30 cellular contexts compared by ENCODE assay signal in genomic region chrX:50161143-50161542, GRCh38. TPM values are rescaled to one million over a fixed set of nuclear protein-coding genes. Genes with fewer than 3 reads are reported as not detected.
DNase-seq lines count a peak whose midpoint lies in the region; ATAC-seq and TF ChIP-seq lines count a peak whose summit lies in the region.
"Had no signal": no experiment of that assay in that cellular context is flagged by ENCODE, and none has a peak within 500 bp of the region (broad histone marks: within the 10 kb centered on the region; RNA-seq: fewer than 3 reads in every experiment).

No MANE protein-coding gene starts in this region.

- H3K36me3 Mint-ChIP-seq in activated T-cell treated with anti-CD3 and anti-CD28 coated beads, Interleukin-2, amount 50 U/mL, for 72 hours (ENCODE audit: insufficient read depth in 2 of 2) = no peaks in the 10 kb centered on the region
- H3K36me3 Mint-ChIP-seq in stimulated activated effector memory CD8-positive, alpha-beta T cell treated with anti-CD3 and anti-CD28 coated beads, Interleukin-12 subunit alpha, Interleukin-12 subunit beta, amount 100 ng/mL, for 72 hours = no peaks in the 10 kb centered on the region
- H3K36me3 Mint-ChIP-seq: activated naive CD4-positive, alpha-beta T cell treated with anti-CD3 and anti-CD28 coated beads, Interleukin-2, amount 50 U/mL, for 24 hours; mesothelial cell of epicardium; naive thymus-derived CD8-positive, alpha-beta T cell had no signal

- H3K4me1 Mint-ChIP-seq in activated T-cell treated with anti-CD3 and anti-CD28 coated beads, Interleukin-2, amount 50 U/mL, for 72 hours (ENCODE audit: low read depth) = no peaks in the 10 kb centered on the region
- no peaks in the 10 kb centered on the region for H3K4me1 Mint-ChIP-seq in stimulated activated effector memory CD8-positive, alpha-beta T cell treated with anti-CD3 and anti-CD28 coated beads, Interleukin-12 subunit alpha, Interleukin-12 subunit beta, amount 100 ng/mL, for 72 hours
- H3K4me1 Mint-ChIP-seq: activated CD4-positive, alpha-beta T cell treated with anti-CD3 and anti-CD28 coated beads, Interleukin-2, amount 10 ng/mL, durations not matched to agents 24 days and 14 days; activated naive CD4-positive, alpha-beta T cell treated with anti-CD3 and anti-CD28 coated beads, Interleukin-2, amount 50 U/mL, for 24 hours; B cell had no signal

- no peak overlapping the region for H3K4me3 ChIP-seq in epithelial cell of esophagus (ENCODE audit: low read length)
- H3K4me3 ChIP-seq: A549, gastroesophageal sphincter, left ventricle myocardium inferior, suprapubic skin had no signal

- TF ChIP-seq CTCF in epithelial cell of esophagus (IDR thresholded peaks at IDR 0.05; ENCODE audit: insufficient read depth, low read depth, low read length, missing control alignments) = no peak

- no peak overlapping the region for H3K4me3 Mint-ChIP-seq in activated T-cell treated with anti-CD3 and anti-CD28 coated beads, Interleukin-2, amount 50 U/mL, for 72 hours
- H3K4me3 Mint-ChIP-seq in stimulated activated effector memory CD8-positive, alpha-beta T cell treated with anti-CD3 and anti-CD28 coated beads, Interleukin-12 subunit alpha, Interleukin-12 subunit beta, amount 100 ng/mL, for 72 hours = no peak overlapping the region
- H3K4me3 Mint-ChIP-seq: activated CD4-positive, alpha-beta T cell treated with anti-CD3 and anti-CD28 coated beads, Interleukin-2, amount 10 ng/mL, durations not matched to agents 24 days and 14 days; activated naive CD4-positive, alpha-beta T cell treated with anti-CD3 and anti-CD28 coated beads, Interleukin-2, amount 50 U/mL, for 24 hours; B cell; mesothelial cell of epicardium; naive thymus-derived CD8-positive, alpha-beta T cell; T-helper 2 cell treated with Interferon-gamma antibody and Interleukin-4, amounts not matched to agents 5 μg/mL and 100 μg/mL, for 36 hours had no signal

- H3K27ac Mint-ChIP-seq in activated T-cell treated with anti-CD3 and anti-CD28 coated beads, Interleukin-2, amount 50 U/mL, for 72 hours = no peak overlapping the region
- no peak overlapping the region for H3K27ac Mint-ChIP-seq in stimulated activated effector memory CD8-positive, alpha-beta T cell treated with anti-CD3 and anti-CD28 coated beads, Interleukin-12 subunit alpha, Interleukin-12 subunit beta, amount 100 ng/mL, for 72 hours
- H3K27ac Mint-ChIP-seq: activated CD4-positive, alpha-beta T cell treated with anti-CD3 and anti-CD28 coated beads, Interleukin-2, amount 10 ng/mL, durations not matched to agents 24 days and 14 days; activated naive CD4-positive, alpha-beta T cell treated with anti-CD3 and anti-CD28 coated beads, Interleukin-2, amount 50 U/mL, for 24 hours; B cell; mesothelial cell of epicardium; naive thymus-derived CD8-positive, alpha-beta T cell; T-helper 2 cell treated with Interferon-gamma antibody and Interleukin-4, amounts not matched to agents 5 μg/mL and 100 μg/mL, for 36 hours had no signal

- H3K27me3 Mint-ChIP-seq in activated T-cell treated with anti-CD3 and anti-CD28 coated beads, Interleukin-2, amount 50 U/mL, for 72 hours (ENCODE audit: low read depth) = peaks cover 24% of the 10 kb centered on the region
- H3K27me3 Mint-ChIP-seq: activated CD4-positive, alpha-beta T cell treated with anti-CD3 and anti-CD28 coated beads, Interleukin-2, amount 10 ng/mL, durations not matched to agents 24 days and 14 days; activated naive CD4-positive, alpha-beta T cell treated with anti-CD3 and anti-CD28 coated beads, Interleukin-2, amount 50 U/mL, for 24 hours; B cell; naive thymus-derived CD8-positive, alpha-beta T cell had no signal

- no peaks in the 10 kb centered on the region for H3K9me3 Mint-ChIP-seq in activated T-cell treated with anti-CD3 and anti-CD28 coated beads, Interleukin-2, amount 50 U/mL, for 72 hours
- no peaks in the 10 kb centered on the region for H3K9me3 Mint-ChIP-seq in stimulated activated effector memory CD8-positive, alpha-beta T cell treated with anti-CD3 and anti-CD28 coated beads, Interleukin-12 subunit alpha, Interleukin-12 subunit beta, amount 100 ng/mL, for 72 hours
- H3K9me3 Mint-ChIP-seq: activated CD4-positive, alpha-beta T cell treated with anti-CD3 and anti-CD28 coated beads, Interleukin-2, amount 10 ng/mL, durations not matched to agents 24 days and 14 days; activated naive CD4-positive, alpha-beta T cell treated with anti-CD3 and anti-CD28 coated beads, Interleukin-2, amount 50 U/mL, for 24 hours; naive thymus-derived CD8-positive, alpha-beta T cell; T-helper 2 cell treated with Interferon-gamma antibody and Interleukin-4, amounts not matched to agents 5 μg/mL and 100 μg/mL, for 36 hours had no signal

- DNase-seq in activated T-cell treated with anti-CD3 and anti-CD28 coated beads, Interleukin-2, amount 50 U/mL, for 72 hours = no peak
- DNase-seq in activated T-cell treated with anti-CD3 and anti-CD28 coated beads for 4 hours = no peak
- DNase-seq in RKO (ENCODE audit: low spot score) = peak; percentile 43
- DNase-seq in epithelial cell of esophagus (ENCODE audit: low read depth) = peak; percentile 2
- no peak for DNase-seq in stimulated activated effector memory CD8-positive, alpha-beta T cell treated with anti-CD3 and anti-CD28 coated beads, Interleukin-12 subunit alpha, Interleukin-12 subunit beta, amount 100 ng/mL, for 72 hours (ENCODE audit: low spot score in 2 of 2)
- no peak for DNase-seq in HT-29 (ENCODE audit: low spot score)
- no peak for DNase-seq in NCI-H1436 (lab: John Stamatoyannopoulos, UW)
- DNase-seq: activated CD4-positive, alpha-beta T cell treated with anti-CD3 and anti-CD28 coated beads, Interleukin-2, amount 10 ng/mL, durations not matched to agents 24 days and 14 days; DND-41; effector CD4-positive, alpha-beta T cell; hypothalamus; left ventricle myocardium inferior; naive thymus-derived CD8-positive, alpha-beta T cell; NCI-H1048; NCI-H1930; NCI-H748 treated with DMSO at 0.1 percent for 48 hours; small intestine; stimulated activated CD4-positive, alpha-beta T cell treated with anti-CD3 and anti-CD28 coated beads, Interleukin-1b, Interleukin-23, amount 100 ng/mL, for 48 hours had no signal

- ATAC-seq in activated T-cell treated with anti-CD3 and anti-CD28 coated beads, Interleukin-2, amount 50 U/mL, for 72 hours (replicated peaks in 1 of 2) = peak; percentile 55 to 86
- peak; percentile 79 for ATAC-seq in stimulated activated effector memory CD8-positive, alpha-beta T cell treated with anti-CD3 and anti-CD28 coated beads, Interleukin-12 subunit alpha, Interleukin-12 subunit beta, amount 100 ng/mL, for 72 hours
- no peak for ATAC-seq in HG03280 (IDR thresholded peaks at IDR 0.05; ENCODE audit: unreplicated experiment)
- ATAC-seq: A549; gastroesophageal sphincter; naive thymus-derived CD8-positive, alpha-beta T cell; Right ventricle myocardium inferior had no signal

RNA-seq across cellular contexts. Expression of gene AKAP4, which starts 39.7 kb away (rescaled TPM):
- not detected for total RNA-seq in activated T-cell treated with anti-CD3 and anti-CD28 coated beads, Interleukin-2, amount 50 U/mL, for 72 hours
- total RNA-seq in HT-29 (2014; rRNA removed; shearing (Covaris generic)) = not detected in 2 replicates
- total RNA-seq: activated CD4-positive, alpha-beta T cell treated with anti-CD3 and anti-CD28 coated beads, Interleukin-2, amount 10 ng/mL, durations not matched to agents 24 days and 14 days; B cell; cerebellum; gastroesophageal sphincter; left ventricle myocardium inferior; mesothelial cell of epicardium; naive thymus-derived CD8-positive, alpha-beta T cell; omental fat pad; Right ventricle myocardium inferior; suprapubic skin; ureter had no signal

RNA-seq across cellular contexts. Expression of gene CCNB3, which starts 43.4 kb away (rescaled TPM):
- under 1 TPM; 0.35 to 0.50 TPM for total RNA-seq in activated T-cell treated with anti-CD3 and anti-CD28 coated beads, Interleukin-2, amount 50 U/mL, for 72 hours
- 0.10 and 0.94 TPM in 2 replicates for total RNA-seq in HT-29 (2014; rRNA removed; shearing (Covaris generic))

Comparison
In these comparisons a context has a peak if more than half of its experiments do, and no peak if none do; other contexts are left out.
1. DNase-seq: peak in RKO (single experiment) and epithelial cell of esophagus (single experiment); none in activated T-cell treated with anti-CD3 and anti-CD28 coated beads, Interleukin-2, amount 50 U/mL, for 72 hours (0 of 2), activated T-cell treated with anti-CD3 and anti-CD28 coated beads for 4 hours (single experiment), stimulated activated effector memory CD8-positive, alpha-beta T cell treated with anti-CD3 and anti-CD28 coated beads, Interleukin-12 subunit alpha, Interleukin-12 subunit beta, amount 100 ng/mL, for 72 hours (0 of 2), HT-29 (single experiment) and NCI-H1436 (single experiment).